Comparison of ENCODE assay signal across 24 cellular contexts in genomic region chr19:14482112-14482941, GRCh38. TPM values are rescaled to one million over a fixed set of nuclear protein-coding genes. Genes with fewer than 3 reads are reported as not detected.
"Had no signal": no experiment of that assay in that cellular context is flagged by ENCODE, and none has a peak within 500 bp of the region (broad histone marks: within the 10 kb centered on the region; RNA-seq: fewer than 3 reads in every experiment).

No MANE protein-coding gene starts in this region.

- H3K4me3 Mint-ChIP-seq: activated naive CD8-positive, alpha-beta T cell treated with anti-CD3 and anti-CD28 coated beads for 36 hours; neural crest cell; WTC11 had no signal

- DNase-seq: activated CD4-positive, alpha-beta T cell treated with anti-CD3 and anti-CD28 coated beads, Interleukin-2, amount 50 U/mL, for 4 hours; activated CD8-positive, alpha-beta memory T cell treated with anti-CD3 and anti-CD28 coated beads for 24 hours; activated effector memory CD4-positive, alpha-beta T cell treated with Interleukin-2 at 50 U/mL for 16 hours; activated naive CD4-positive, alpha-beta T cell treated with Interleukin-2 at 50 U/mL for 16 hours; activated naive CD8-positive, alpha-beta T cell treated with anti-CD3 and anti-CD28 coated beads for 36 hours; adrenal gland; aorta; body of pancreas; dermis blood vessel endothelial cell; effector CD4-positive, alpha-beta T cell; islet precursor cell; mammary epithelial cell; spleen; stimulated activated naive CD4-positive, alpha-beta T cell; T-helper 2 cell had no signal

- H3K9me3 Mint-ChIP-seq: activated naive CD8-positive, alpha-beta T cell treated with anti-CD3 and anti-CD28 coated beads for 36 hours; neural crest cell; WTC11 had no signal

- H3K9me3 ChIP-seq: adrenal gland, body of pancreas, gastroesophageal sphincter, spleen, tibial nerve had no signal

- ATAC-seq: body of pancreas, gastroesophageal sphincter, right cardiac atrium, WTC11 had no signal

- FAIRE-seq: colon had no signal

- H3K4me3 ChIP-seq: adrenal gland, body of pancreas, gastroesophageal sphincter, hepatocyte, spleen, tibial nerve had no signal

- H3K27ac Mint-ChIP-seq: activated naive CD8-positive, alpha-beta T cell treated with anti-CD3 and anti-CD28 coated beads for 36 hours; WTC11 had no signal

- H2AFZ ChIP-seq: hepatocyte had no signal

- H3K27ac ChIP-seq: adrenal gland, body of pancreas, gastroesophageal sphincter, hepatocyte, spleen, tibial nerve had no signal

- H3K27me3 ChIP-seq: adrenal gland, body of pancreas, gastroesophageal sphincter, hepatocyte, spleen, tibial nerve had no signal

- H3K4me2 ChIP-seq: hepatocyte had no signal

- H3K4me1 ChIP-seq: body of pancreas had no signal

- H3K27me3 Mint-ChIP-seq: activated naive CD8-positive, alpha-beta T cell treated with anti-CD3 and anti-CD28 coated beads for 36 hours had no signal

RNA-seq across cellular contexts. Expression of gene PTGER1, which starts 7.2 kb away (rescaled TPM):
- total RNA-seq: omental fat pad, temporal lobe had no signal
- polyA plus RNA-seq: aorta, mammary epithelial cell, right cardiac atrium had no signal
